In genomic region chr9:80157128-80157527, GRCh38 we compare ENCODE assay signal across 11 cellular contexts.
DNase-seq lines count a peak whose midpoint lies in the region; ATAC-seq and TF ChIP-seq lines count a peak whose summit lies in the region.
"Had no signal": no experiment of that assay in that cellular context is flagged by ENCODE, and none has a peak within 500 bp of the region (broad histone marks: within the 10 kb centered on the region; RNA-seq: fewer than 3 reads in every experiment).

No MANE protein-coding gene starts in this region.

- H3K4me3 Mint-ChIP-seq in neural progenitor cell = no peak overlapping the region
- H3K4me3 Mint-ChIP-seq in effector memory CD8-positive, alpha-beta T cell = no peak overlapping the region
- H3K4me3 Mint-ChIP-seq: activated CD4-positive, alpha-beta T cell treated with anti-CD3 and anti-CD28 coated beads for 36 hours; nephron progenitor cell had no signal

- no peak for TF ChIP-seq CTCF in neural progenitor cell (IDR thresholded peaks at IDR 0.05)

- DNase-seq in neural progenitor cell (ENCODE audit: low spot score) (no peak), 8988T (no peak)
- no peak for DNase-seq in effector memory CD8-positive, alpha-beta T cell
- DNase-seq in activated effector memory CD4-positive, alpha-beta T cell treated with anti-CD3 and anti-CD28 coated beads, Interleukin-2, amount 50 U/mL, for 16 hours = no peak
- DNase-seq: activated CD4-positive, alpha-beta T cell treated with anti-CD3 and anti-CD28 coated beads for 36 hours; left cardiac atrium; nephron progenitor cell; small intestine had no signal

- no peak overlapping the region for H3K27ac ChIP-seq in neural progenitor cell

- H3K9me3 Mint-ChIP-seq in neural progenitor cell = peaks cover 9% of the 10 kb centered on the region
- H3K9me3 Mint-ChIP-seq in effector memory CD8-positive, alpha-beta T cell = no peaks in the 10 kb centered on the region

- no peak overlapping the region for H3K9ac ChIP-seq in neural progenitor cell

- no peaks in the 10 kb centered on the region for H3F3A ChIP-seq in neural progenitor cell (ENCODE audit: low read depth)

- H3K4me1 ChIP-seq in neural progenitor cell = peaks cover 22% of the 10 kb centered on the region

- H3K27ac Mint-ChIP-seq in neural progenitor cell = no peak overlapping the region
- no peak overlapping the region for H3K27ac Mint-ChIP-seq in effector memory CD8-positive, alpha-beta T cell
- H3K27ac Mint-ChIP-seq: activated CD4-positive, alpha-beta T cell treated with anti-CD3 and anti-CD28 coated beads for 36 hours; nephron progenitor cell had no signal

- peaks cover 3% of the 10 kb centered on the region for H3K27me3 Mint-ChIP-seq in neural progenitor cell (ENCODE audit: insufficient read depth, low read depth)
- peaks cover 0 to 5% of the 10 kb centered on the region in 2 donors for H3K27me3 Mint-ChIP-seq in effector memory CD8-positive, alpha-beta T cell

- H3K27me3 ChIP-seq in neural progenitor cell = no peaks in the 10 kb centered on the region

- ATAC-seq in GM19324 (IDR thresholded peaks at IDR 0.05; ENCODE audit: low FRiP score, unreplicated experiment) = peak; percentile 35
- ATAC-seq in HG02610 (IDR thresholded peaks at IDR 0.05; ENCODE audit: unreplicated experiment) = peak; percentile 23
- ATAC-seq in HG03442 (IDR thresholded peaks at IDR 0.05; ENCODE audit: unreplicated experiment) = peak; percentile 34
- ATAC-seq in effector memory CD8-positive, alpha-beta T cell (replicated peaks) = no peak
- ATAC-seq: activated CD4-positive, alpha-beta T cell treated with anti-CD3 and anti-CD28 coated beads for 36 hours; left cardiac atrium had no signal

- H3K36me3 ChIP-seq in neural progenitor cell = no peaks in the 10 kb centered on the region

- H2AFZ ChIP-seq in neural progenitor cell (replicated peaks) = no peak overlapping the region

- peak overlapping the region; percentile 33 for H3K4me2 ChIP-seq in neural progenitor cell

- peaks cover 27% of the 10 kb centered on the region for H3K4me1 Mint-ChIP-seq in neural progenitor cell
- no peaks in the 10 kb centered on the region for H3K4me1 Mint-ChIP-seq in effector memory CD8-positive, alpha-beta T cell (ENCODE audit: low read depth in 2 of 2)
- H3K4me1 Mint-ChIP-seq: activated CD4-positive, alpha-beta T cell treated with anti-CD3 and anti-CD28 coated beads for 36 hours had no signal

- H3K36me3 Mint-ChIP-seq in neural progenitor cell = no peaks in the 10 kb centered on the region
- no peaks in the 10 kb centered on the region for H3K36me3 Mint-ChIP-seq in effector memory CD8-positive, alpha-beta T cell (ENCODE audit: insufficient read depth)

- no peak overlapping the region for H3K4me3 ChIP-seq in neural progenitor cell

- no peaks in the 10 kb centered on the region for H4K20me1 ChIP-seq in neural progenitor cell (ENCODE audit: low read depth)

- H3K79me2 ChIP-seq in neural progenitor cell (ENCODE audit: low read depth) = no peaks in the 10 kb centered on the region

- H3K9me3 ChIP-seq in neural progenitor cell (ENCODE audit: low read depth) = peaks cover 11% of the 10 kb centered on the region
